In genomic region chr3:9156604-9157003, GRCh38 we compare ENCODE assay signal across 17 cellular contexts.
"Had no signal": no experiment of that assay in that cellular context is flagged by ENCODE, and none has a peak within 500 bp of the region (broad histone marks: within the 10 kb centered on the region; RNA-seq: fewer than 3 reads in every experiment).

No MANE protein-coding gene starts in this region.

- ATAC-seq: foreskin keratinocyte; heart right ventricle; left cardiac atrium; left lung; left ventricle myocardium superior; lower lobe of right lung; naive thymus-derived CD4-positive, alpha-beta T cell had no signal

- H3K9me3 Mint-ChIP-seq: memory B cell had no signal

- H3K9me3 ChIP-seq: esophagus muscularis mucosa, lower lobe of right lung had no signal

- H3K27ac Mint-ChIP-seq: memory B cell; naive thymus-derived CD4-positive, alpha-beta T cell had no signal

- H3K4me1 ChIP-seq: left lung, lower lobe of right lung had no signal

- H3K27me3 ChIP-seq: dorsolateral prefrontal cortex, esophagus muscularis mucosa, foreskin keratinocyte, heart right ventricle, left lung had no signal

- H3K36me3 ChIP-seq: esophagus muscularis mucosa, heart right ventricle, left lung, lower lobe of right lung had no signal

- H3K36me3 Mint-ChIP-seq: memory B cell had no signal

- DNase-seq: dermis blood vessel endothelial cell; dorsolateral prefrontal cortex; effector CD4-positive, alpha-beta T cell; effector memory CD4-positive, alpha-beta T cell; foreskin keratinocyte; glutamatergic neuron; heart right ventricle; hippocampal formation; left cardiac atrium; left lung; left ventricle myocardium superior; lower lobe of right lung; midbrain; naive thymus-derived CD4-positive, alpha-beta T cell had no signal

- H3K4me3 Mint-ChIP-seq: memory B cell; naive thymus-derived CD4-positive, alpha-beta T cell had no signal

- H3K27ac ChIP-seq: coronary artery, dorsolateral prefrontal cortex, esophagus muscularis mucosa, foreskin keratinocyte, heart right ventricle, left lung, lower lobe of right lung had no signal

- H3K4me3 ChIP-seq: coronary artery, dorsolateral prefrontal cortex, esophagus muscularis mucosa, heart right ventricle, left lung, lower lobe of right lung had no signal
